19 cellular contexts compared by ENCODE assay signal in genomic region chr10:111129348-111129747, GRCh38. TPM values are rescaled to one million over a fixed set of nuclear protein-coding genes. Genes with fewer than 3 reads are reported as not detected.
DNase-seq lines count a peak whose midpoint lies in the region; ATAC-seq and TF ChIP-seq lines count a peak whose summit lies in the region.
"Had no signal": no experiment of that assay in that cellular context is flagged by ENCODE, and none has a peak within 500 bp of the region (broad histone marks: within the 10 kb centered on the region; RNA-seq: fewer than 3 reads in every experiment).

No MANE protein-coding gene starts in this region.

- H2AFZ ChIP-seq in HCT116 (ENCODE audit: low read depth, low read length, poor library complexity, severe bottlenecking) = peak overlapping the region; percentile 39

- H3K36me3 ChIP-seq in HCT116 (ENCODE audit: control insufficient read depth in 1 of 2, insufficient read depth in 2 of 2, low read length in 2 of 2) = no peaks in the 10 kb centered on the region
- H3K36me3 ChIP-seq: heart left ventricle, left ventricle myocardium inferior, tibial nerve had no signal

- peaks cover 0 to 10% of the 10 kb centered on the region in 2 experiments; a peak in 2 of 4 replicates for H3K4me1 ChIP-seq in HCT116 (ENCODE audit: control insufficient read depth in 1 of 2, insufficient read depth in 2 of 2, low read length in 2 of 2)
- H3K4me1 ChIP-seq: heart left ventricle, left ventricle myocardium inferior had no signal

- no peak overlapping the region for H3K4me3 Mint-ChIP-seq in progenitor cell of endocrine pancreas (ENCODE audit: low read depth)
- H3K4me3 Mint-ChIP-seq: activated naive CD8-positive, alpha-beta T cell treated with anti-CD3 and anti-CD28 coated beads for 36 hours; activated T-helper 17 cell treated with anti-CD3 and anti-CD28 coated beads, Interleukin-2, amount 50 U/mL, for 72 hours; B cell; brain; stimulated activated naive CD8-positive, alpha-beta T cell treated with anti-CD3 and anti-CD28 coated beads, Interleukin-15, Interleukin-2, amounts not matched to agents 100 ng/mL and 50 ng/mL, for 24 hours had no signal

- H3K27me3 Mint-ChIP-seq in progenitor cell of endocrine pancreas = peaks cover 25% of the 10 kb centered on the region

- peaks cover 0 to 4% of the 10 kb centered on the region in 2 experiments; a peak in 1 of 4 replicates for H3K9me3 ChIP-seq in HCT116 (ENCODE audit: control insufficient read depth in 1 of 2, insufficient read depth in 1 of 2, low read depth in 1 of 2, low read length in 2 of 2)
- H3K9me3 ChIP-seq: tibial nerve had no signal

- no peak for TF ChIP-seq RAD21 in HCT116 (IDR thresholded peaks at IDR 0.05; ENCODE audit: low read depth)

- H3K9me3 Mint-ChIP-seq in progenitor cell of endocrine pancreas (ENCODE audit: low read depth) = peaks cover 15% of the 10 kb centered on the region
- H3K9me3 Mint-ChIP-seq: activated naive CD8-positive, alpha-beta T cell treated with anti-CD3 and anti-CD28 coated beads for 36 hours; activated T-helper 17 cell treated with anti-CD3 and anti-CD28 coated beads, Interleukin-2, amount 50 U/mL, for 72 hours; stimulated activated naive CD8-positive, alpha-beta T cell treated with anti-CD3 and anti-CD28 coated beads, Interleukin-15, Interleukin-2, amounts not matched to agents 100 ng/mL and 50 ng/mL, for 24 hours had no signal

- no peaks in the 10 kb centered on the region for H4K20me1 ChIP-seq in HCT116 (ENCODE audit: insufficient read depth)

- CTCF ChIA-PET in HCT116 (lab: Charles Lee) = interaction anchor here (0.7 kb wide), 1 partner anchor 383 kb away, joined by 6 read pairs; no protein-coding TSS in a partner anchor

- peaks cover 31% of the 10 kb centered on the region for H3K4me1 Mint-ChIP-seq in progenitor cell of endocrine pancreas (ENCODE audit: low read depth)
- H3K4me1 Mint-ChIP-seq: activated naive CD8-positive, alpha-beta T cell treated with anti-CD3 and anti-CD28 coated beads for 36 hours; activated T-helper 17 cell treated with anti-CD3 and anti-CD28 coated beads, Interleukin-2, amount 50 U/mL, for 72 hours; B cell; brain had no signal

- no peak overlapping the region for H3K4me3 ChIP-seq in HCT116 (replicated peaks in 1 of 2; ENCODE audit: low read depth in 1 of 2, low read length in 2 of 2)
- H3K4me3 ChIP-seq: heart left ventricle, left ventricle myocardium inferior, tibial nerve had no signal

- POLR2A ChIA-PET in HCT116 (lab: Charles Lee) = interaction anchor here (1.4 kb wide), 1 partner anchor 9 kb away, joined by 3 read pairs; no protein-coding TSS in a partner anchor

- H3K4me2 ChIP-seq in HCT116 (ENCODE audit: low read length) = peak overlapping the region; percentile 54

- no peak overlapping the region for H3K9ac ChIP-seq in HCT116 (ENCODE audit: low read length)

- no peak for TF ChIP-seq CTCF in HCT116 (IDR thresholded peaks at IDR 0.05 in 2 of 3, conservative IDR thresholded peaks at IDR 0.05 in 1 of 3; ENCODE audit: borderline replicate concordance in 1 of 3, insufficient read depth in 1 of 3, low read depth in 2 of 3, low read length in 2 of 3)
- TF ChIP-seq CTCF in progenitor cell of endocrine pancreas (IDR thresholded peaks at IDR 0.05; ENCODE audit: unreplicated experiment) = no peak

- no TSS peak for BruUV-seq in HCT116 (replicated peaks; lab: Mats Ljungman, UMichigan)

- H3K27ac ChIP-seq in HCT116 (ENCODE audit: low read depth, low read length) = no peak overlapping the region
- H3K27ac ChIP-seq: heart left ventricle, left ventricle myocardium inferior, tibial nerve had no signal

- intact Hi-C loops in HCT116 (cut with micrococcal nuclease) = no loop called here

- peak overlapping the region; percentile 9 for H3K27ac Mint-ChIP-seq in progenitor cell of endocrine pancreas
- H3K27ac Mint-ChIP-seq: activated naive CD8-positive, alpha-beta T cell treated with anti-CD3 and anti-CD28 coated beads for 36 hours; activated T-helper 17 cell treated with anti-CD3 and anti-CD28 coated beads, Interleukin-2, amount 50 U/mL, for 72 hours; B cell; brain; stimulated activated naive CD8-positive, alpha-beta T cell treated with anti-CD3 and anti-CD28 coated beads, Interleukin-15, Interleukin-2, amounts not matched to agents 100 ng/mL and 50 ng/mL, for 24 hours had no signal

- peak; percentile 62 for DNase-seq in DMS79 treated with DMSO at 0.1 percent for 48 hours (lab: John Stamatoyannopoulos, UW)
- DNase-seq in HCT116 (ENCODE audit: low read depth, low spot score) = no peak
- DNase-seq in ecto neural progenitor cell (ENCODE audit: low spot score) = peak; percentile 10
- DNase-seq in progenitor cell of endocrine pancreas (ENCODE audit: low spot score, unreplicated experiment) = no peak
- DNase-seq in ureter (ENCODE audit: low spot score) = no peak
- DNase-seq: activated naive CD8-positive, alpha-beta T cell treated with anti-CD3 and anti-CD28 coated beads for 36 hours; heart left ventricle; KBM-7; left ventricle myocardium inferior; NCI-H2081; stimulated activated CD4-positive, alpha-beta T cell treated with anti-CD3 and anti-CD28 coated beads, Interleukin-4, amount 100 ng/mL, for 1 hour had no signal

- no peaks in the 10 kb centered on the region for H3K9me2 ChIP-seq in HCT116 (ENCODE audit: insufficient read depth)

- H3K79me2 ChIP-seq in HCT116 (ENCODE audit: insufficient read depth, low read length) = no peaks in the 10 kb centered on the region

- RAD21 ChIA-PET in HCT116 (lab: Charles Lee; ENCODE audit: low non-redundant PET in 1 of 2, low total read pairs in 2 of 2, uncharacterized antibody in 2 of 2, unreplicated experiment in 2 of 2) = no interaction called here

- TF ChIP-seq POLR2A in HCT116 (IDR thresholded peaks at IDR 0.05; ENCODE audit: borderline replicate concordance, extremely low read depth, insufficient read depth, insufficient read length) = no peak

- ATAC-seq in HCT116 (no peak), HG03039 (IDR thresholded peaks at IDR 0.05; ENCODE audit: unreplicated experiment) (no peak), GM21528 (IDR thresholded peaks at IDR 0.05; ENCODE audit: low FRiP score, unreplicated experiment) (no peak)
- ATAC-seq: activated T-helper 17 cell treated with anti-CD3 and anti-CD28 coated beads, Interleukin-2, amount 50 U/mL, for 72 hours; heart left ventricle had no signal

- peaks cover 18% of the 10 kb centered on the region; the same call in 1 of the 2 replicates for H3K27me3 ChIP-seq in HCT116 (ENCODE audit: insufficient read depth, low read length)
- H3K27me3 ChIP-seq: tibial nerve had no signal

- H3K36me3 Mint-ChIP-seq in progenitor cell of endocrine pancreas (ENCODE audit: insufficient read depth) = peaks cover 4% of the 10 kb centered on the region
- H3K36me3 Mint-ChIP-seq: activated naive CD8-positive, alpha-beta T cell treated with anti-CD3 and anti-CD28 coated beads for 36 hours; brain had no signal

TF ChIP-seq in HCT116, 20 proteins besides CTCF, POLR2A, EP300 and RAD21:
- TF ChIP-seq REST (IDR thresholded peaks at IDR 0.05; ENCODE audit: low read depth) (no peak), ZFX (IDR thresholded peaks at IDR 0.05) (no peak), SRF (IDR thresholded peaks at IDR 0.05; ENCODE audit: low read depth) (no peak), JUND (IDR thresholded peaks at IDR 0.05) (no peak), EGR1 (IDR thresholded peaks at IDR 0.05; ENCODE audit: low read depth) (no peak), SP1 (IDR thresholded peaks at IDR 0.05; ENCODE audit: low read depth) (no peak), EZH2phosphoT487 (IDR thresholded peaks at IDR 0.05; ENCODE audit: borderline replicate concordance) (no peak), MAX (IDR thresholded peaks at IDR 0.05) (no peak), SIN3A (IDR thresholded peaks at IDR 0.05; ENCODE audit: low read depth) (no peak), ATF3 (IDR thresholded peaks at IDR 0.05) (no peak), TCF7L2 (IDR thresholded peaks at IDR 0.05; ENCODE audit: borderline replicate concordance, extremely low read depth, insufficient read depth, insufficient read length) (no peak), POLR2AphosphoS5 (IDR thresholded peaks at IDR 0.05; ENCODE audit: low read depth, low read length) (no peak), CBX3 (IDR thresholded peaks at IDR 0.05; ENCODE audit: low read depth) (no peak), ZNF274 (IDR thresholded peaks at IDR 0.05; ENCODE audit: low read depth, low read length) (no peak)

RNA-seq across cellular contexts. Expression of gene ADRA2A, which starts 52.5 kb away (rescaled TPM):
- total RNA-seq in HCT116 (2021; ENCODE audit: unreplicated experiment) = 0.15 TPM
- polyA plus RNA-seq in HCT116 (2012) = 0.01 TPM in 1 of 2 replicates, not detected in the other
- 13.1 and 13.6 TPM in 2 replicates for total RNA-seq in progenitor cell of endocrine pancreas
- total RNA-seq in ureter = 7.2 TPM
- total RNA-seq: activated naive CD8-positive, alpha-beta T cell treated with anti-CD3 and anti-CD28 coated beads for 36 hours; activated T-helper 17 cell treated with anti-CD3 and anti-CD28 coated beads, Interleukin-2, amount 50 U/mL, for 72 hours; B cell; H4 had no signal

Comparison
In these comparisons a context has a peak if more than half of its experiments do, and no peak if none do; other contexts are left out.
1. DNase-seq: peak in DMS79 treated with DMSO at 0.1 percent for 48 hours (single experiment) and ecto neural progenitor cell (single experiment); none in HCT116 (single experiment), progenitor cell of endocrine pancreas (single experiment) and ureter (single experiment).